9 cellular contexts compared by ENCODE assay signal in the genomic region with DNA sequence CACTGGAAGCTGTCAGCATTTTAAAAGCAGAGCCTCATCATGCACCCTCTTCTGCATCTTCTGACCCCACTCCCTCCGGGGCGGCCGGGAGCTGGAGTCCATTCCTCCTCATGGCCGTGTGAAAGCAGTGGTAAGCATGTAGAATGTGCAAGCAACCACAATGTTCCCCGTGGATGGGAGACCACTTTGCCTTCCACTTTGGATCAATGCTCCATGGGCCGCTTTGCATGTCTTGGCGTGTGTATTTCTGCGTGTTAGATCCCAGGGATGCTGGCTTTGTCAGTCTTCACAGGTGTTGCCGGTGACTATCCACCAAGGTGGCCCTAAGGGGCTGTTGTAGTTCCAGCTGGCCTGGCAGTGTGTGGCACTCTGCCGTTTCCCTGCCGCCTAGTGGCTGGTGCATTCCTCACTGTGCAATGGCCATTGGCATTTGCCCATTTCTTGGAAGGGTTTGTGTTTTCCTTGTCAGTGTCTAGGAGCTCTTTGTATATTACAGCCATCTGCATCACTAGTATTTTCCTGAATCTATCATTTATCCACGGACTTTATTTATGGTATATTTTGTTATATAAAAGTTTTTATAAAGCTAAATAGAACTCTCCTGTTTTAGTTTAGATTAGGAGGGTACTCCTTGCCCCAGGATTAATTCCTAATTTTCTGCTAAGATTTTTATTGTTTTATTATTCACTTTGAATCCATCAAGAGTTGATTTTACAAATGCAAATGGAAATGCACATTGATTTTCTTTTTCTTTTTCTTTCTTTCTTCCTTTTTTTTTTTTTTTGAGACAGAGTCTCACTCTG. TPM values are rescaled to one million over a fixed set of nuclear protein-coding genes. Genes with fewer than 3 reads are reported as not detected.
DNase-seq lines count a peak whose midpoint lies in the region; ATAC-seq and TF ChIP-seq lines count a peak whose summit lies in the region.
"Had no signal": no experiment of that assay in that cellular context is flagged by ENCODE, and none has a peak within 500 bp of the region (broad histone marks: within the 10 kb centered on the region; RNA-seq: fewer than 3 reads in every experiment).

No MANE protein-coding gene starts in this region.

- H3K4me1 ChIP-seq in colonic mucosa = no peaks in the 10 kb centered on the region

- no peaks in the 10 kb centered on the region for H3K36me3 Mint-ChIP-seq in neural crest cell (ENCODE audit: low read depth)
- no peaks in the 10 kb centered on the region for H3K36me3 Mint-ChIP-seq in CD4-positive, alpha-beta T cell (ENCODE audit: low read depth)

- no peaks in the 10 kb centered on the region for H3K27me3 ChIP-seq in colonic mucosa
- no peaks in the 10 kb centered on the region for H3K27me3 ChIP-seq in CD4-positive, alpha-beta T cell (ENCODE audit: control insufficient read depth, insufficient read depth, low read length)

- peak overlapping the region in 1 of 2 donors; percentile 36 for H3K9ac ChIP-seq in colonic mucosa (ENCODE audit: low read depth in 2 of 2, low read length in 2 of 2)

- CTCF ChIA-PET in CD4-positive, alpha-beta T cell (lab: Charles Lee) = interaction anchor here (1.3 kb wide), 1 partner anchor 9 kb away, joined by 4 read pairs; no protein-coding TSS in a partner anchor

- ATAC-seq in GM21515 (IDR thresholded peaks at IDR 0.05; ENCODE audit: unreplicated experiment) = no peak
- no peak for ATAC-seq in CD4-positive, alpha-beta T cell (ENCODE audit: poor library complexity)
- no peak for ATAC-seq in GM19328 (IDR thresholded peaks at IDR 0.05; ENCODE audit: unreplicated experiment)

- peak; percentile 31 for TF ChIP-seq CTCF in colonic mucosa (IDR thresholded peaks at IDR 0.05)
- peak; percentile 36 for TF ChIP-seq CTCF in neural crest cell (conservative IDR thresholded peaks at IDR 0.05)
- TF ChIP-seq CTCF in CD4-positive, alpha-beta T cell (IDR thresholded peaks at IDR 0.05) = no peak

- H3K9me3 Mint-ChIP-seq in neural crest cell = no peaks in the 10 kb centered on the region
- no peaks in the 10 kb centered on the region for H3K9me3 Mint-ChIP-seq in CD4-positive, alpha-beta T cell
- H3K9me3 Mint-ChIP-seq: central memory CD8-positive, alpha-beta T cell had no signal

- no peak overlapping the region for H3K27ac Mint-ChIP-seq in neural crest cell (ENCODE audit: unreplicated experiment)
- H3K27ac Mint-ChIP-seq in CD4-positive, alpha-beta T cell = no peak overlapping the region

- H3K27ac ChIP-seq in colonic mucosa = no peak overlapping the region
- no peak overlapping the region for H3K27ac ChIP-seq in CD4-positive, alpha-beta T cell (ENCODE audit: low read depth, low read length)

- H3K27me3 Mint-ChIP-seq in neural crest cell (ENCODE audit: low read depth) = no peaks in the 10 kb centered on the region
- H3K27me3 Mint-ChIP-seq in CD4-positive, alpha-beta T cell = peaks cover 14% of the 10 kb centered on the region

- no peak overlapping the region for H3K4me3 ChIP-seq in colonic mucosa

- intact Hi-C loops in colonic mucosa (cut with DNase I) = loop anchor here (10.0 kb wide), 1 partner anchor 99 kb away; no protein-coding TSS in a partner anchor
- intact Hi-C loops in CD4-positive, alpha-beta T cell (cut with DNase I, micrococcal nuclease) = no loop called here

- DNase-seq in DMS53 (lab: John Stamatoyannopoulos, UW) (peak; percentile 85), NCI-H345 (lab: John Stamatoyannopoulos, UW) (peak; percentile 58), colonic mucosa (peak; percentile 63), neural crest cell (ENCODE audit: low read depth, low spot score) (no peak)
- DNase-seq in CD4-positive, alpha-beta T cell = no peak
- no peak for DNase-seq in stimulated activated naive CD4-positive, alpha-beta T cell treated with Interleukin-2 at 50 U/mL for 16 hours (lab: John Stamatoyannopoulos, UW)

- POLR2A ChIA-PET in CD4-positive, alpha-beta T cell (lab: Charles Lee) = interaction anchor here (1.5 kb wide), 1 partner anchor 9 kb away, joined by 4 read pairs; no protein-coding TSS in a partner anchor

- H3K4me1 Mint-ChIP-seq in neural crest cell = no peaks in the 10 kb centered on the region
- no peaks in the 10 kb centered on the region for H3K4me1 Mint-ChIP-seq in CD4-positive, alpha-beta T cell (ENCODE audit: low read depth)
- H3K4me1 Mint-ChIP-seq: central memory CD8-positive, alpha-beta T cell had no signal

- H3K36me3 ChIP-seq in colonic mucosa = no peaks in the 10 kb centered on the region

- no peak overlapping the region for H3K4me3 Mint-ChIP-seq in neural crest cell
- H3K4me3 Mint-ChIP-seq in CD4-positive, alpha-beta T cell = no peak overlapping the region
- H3K4me3 Mint-ChIP-seq: central memory CD8-positive, alpha-beta T cell had no signal

- H3K9me3 ChIP-seq in colonic mucosa = no peaks in the 10 kb centered on the region
- H3K9me3 ChIP-seq in CD4-positive, alpha-beta T cell (ENCODE audit: control insufficient read depth, low read length) = no peaks in the 10 kb centered on the region

RNA-seq across cellular contexts. Expression of a gene that starts 5.8 kb away (rescaled TPM):
- total RNA-seq in colonic mucosa (1 to 10 TPM; 3.7 to 6.6 TPM), neural crest cell (0.64 TPM in 1 of 2 replicates, not detected in the other)
- total RNA-seq in CD4-positive, alpha-beta T cell = not detected

RNA-seq across cellular contexts. Expression of a gene that starts 37.5 kb away (rescaled TPM):
- total RNA-seq in colonic mucosa (under 1 TPM; 0.16 to 0.25 TPM), neural crest cell (not detected in 2 replicates)
- total RNA-seq in CD4-positive, alpha-beta T cell = not detected

Comparison
In these comparisons a context has a peak if more than half of its experiments do, and no peak if none do; other contexts are left out.
1. DNase-seq: peak in DMS53 (single experiment), NCI-H345 (single experiment) and colonic mucosa (single experiment); none in neural crest cell (single experiment), CD4-positive, alpha-beta T cell (0 of 10) and stimulated activated naive CD4-positive, alpha-beta T cell treated with Interleukin-2 at 50 U/mL for 16 hours (single experiment).